In genomic region chr12:110543965-110544364, GRCh38 we compare ENCODE assay signal across 12 cellular contexts. TPM values are rescaled to one million over a fixed set of nuclear protein-coding genes. Genes with fewer than 3 reads are reported as not detected.
DNase-seq lines count a peak whose midpoint lies in the region; ATAC-seq and TF ChIP-seq lines count a peak whose summit lies in the region.
"Had no signal": no experiment of that assay in that cellular context is flagged by ENCODE, and none has a peak within 500 bp of the region (broad histone marks: within the 10 kb centered on the region; RNA-seq: fewer than 3 reads in every experiment).

No MANE protein-coding gene starts in this region.

- H3K27ac Mint-ChIP-seq in CD4-positive, CD25-positive, alpha-beta regulatory T cell: peak overlapping the region in 2 of 3 donors; percentile 67 to 86
- H3K27ac Mint-ChIP-seq in stimulated activated effector memory CD8-positive, alpha-beta T cell treated with anti-CD3 and anti-CD28 coated beads, Interleukin-12 subunit alpha, Interleukin-12 subunit beta, amount 100 ng/mL, for 72 hours: peak overlapping the region; percentile 30

- H3K4me3 Mint-ChIP-seq in CD4-positive, CD25-positive, alpha-beta regulatory T cell: no peak overlapping the region
- no peak overlapping the region for H3K4me3 Mint-ChIP-seq in stimulated activated effector memory CD8-positive, alpha-beta T cell treated with anti-CD3 and anti-CD28 coated beads, Interleukin-12 subunit alpha, Interleukin-12 subunit beta, amount 100 ng/mL, for 72 hours
- H3K4me3 Mint-ChIP-seq: immature natural killer cell had no signal

- DNase-seq in CD4-positive, CD25-positive, alpha-beta regulatory T cell: no peak
- DNase-seq in ascending aorta (ENCODE audit: low spot score in 2 of 2): no peak
- DNase-seq in stimulated activated effector memory CD8-positive, alpha-beta T cell treated with anti-CD3 and anti-CD28 coated beads, Interleukin-12 subunit alpha, Interleukin-12 subunit beta, amount 100 ng/mL, for 72 hours (ENCODE audit: low spot score in 2 of 2): no peak
- no peak for DNase-seq in NCI-H1694 treated with DMSO at 0.1 percent for 48 hours (lab: John Stamatoyannopoulos, UW)
- no peak for DNase-seq in HEK293T (ENCODE audit: extremely low spot score)
- DNase-seq in HuH-7.5 (ENCODE audit: low spot score): no peak
- DNase-seq in T-helper 1 cell: no peak
- DNase-seq: immature natural killer cell, MG63, NCI-H345 had no signal

- no peaks in the 10 kb centered on the region for H3K27me3 Mint-ChIP-seq in CD4-positive, CD25-positive, alpha-beta regulatory T cell

- POLR2A ChIA-PET in HEK293T (lab: Yijun Ruan, JAX): interaction anchor here (1.2 kb wide), 1 partner anchor 16 kb away, joined by 3 read pairs; no protein-coding TSS in a partner anchor

- H3K27me3 ChIP-seq in CD4-positive, CD25-positive, alpha-beta regulatory T cell (ENCODE audit: control insufficient read depth, insufficient read depth, low read length): no peaks in the 10 kb centered on the region
- H3K27me3 ChIP-seq in ascending aorta (no peaks in the 10 kb centered on the region), layer of hippocampus (ENCODE audit: control insufficient read depth, insufficient read depth, low read length) (no peaks in the 10 kb centered on the region)
- H3K27me3 ChIP-seq: BLaER1, MG63 had no signal

- H3K4me3 ChIP-seq in CD4-positive, CD25-positive, alpha-beta regulatory T cell (ENCODE audit: low read depth, low read length): no peak overlapping the region
- no peak overlapping the region for H3K4me3 ChIP-seq in ascending aorta
- H3K4me3 ChIP-seq: BLaER1, MG63 had no signal

- no peaks in the 10 kb centered on the region for H3K9me3 Mint-ChIP-seq in CD4-positive, CD25-positive, alpha-beta regulatory T cell
- no peaks in the 10 kb centered on the region for H3K9me3 Mint-ChIP-seq in stimulated activated effector memory CD8-positive, alpha-beta T cell treated with anti-CD3 and anti-CD28 coated beads, Interleukin-12 subunit alpha, Interleukin-12 subunit beta, amount 100 ng/mL, for 72 hours
- H3K9me3 Mint-ChIP-seq: immature natural killer cell had no signal

- ATAC-seq in CD4-positive, CD25-positive, alpha-beta regulatory T cell (ENCODE audit: low read depth in 2 of 2): no peak
- no peak for ATAC-seq in stimulated activated effector memory CD8-positive, alpha-beta T cell treated with anti-CD3 and anti-CD28 coated beads, Interleukin-12 subunit alpha, Interleukin-12 subunit beta, amount 100 ng/mL, for 72 hours

- peaks cover 28% of the 10 kb centered on the region for H3K36me3 ChIP-seq in CD4-positive, CD25-positive, alpha-beta regulatory T cell (ENCODE audit: control insufficient read depth, insufficient read depth, low read length)
- H3K36me3 ChIP-seq in ascending aorta: peaks cover 0 to 12% of the 10 kb centered on the region in 2 donors

- H3K4me1 ChIP-seq in CD4-positive, CD25-positive, alpha-beta regulatory T cell (ENCODE audit: control insufficient read depth, insufficient read depth, low read length, poor library complexity, severe bottlenecking): no peaks in the 10 kb centered on the region
- peaks cover 6 to 18% of the 10 kb centered on the region in 2 donors for H3K4me1 ChIP-seq in ascending aorta
- H3K4me1 ChIP-seq: BLaER1 had no signal

- H3K9me3 ChIP-seq in CD4-positive, CD25-positive, alpha-beta regulatory T cell (ENCODE audit: control insufficient read depth in 2 of 2, low read length in 2 of 2): no peaks in the 10 kb centered on the region
- H3K9me3 ChIP-seq in ascending aorta: no peaks in the 10 kb centered on the region
- H3K9me3 ChIP-seq: BLaER1, MG63 had no signal

- peaks cover 30% of the 10 kb centered on the region for H3K36me3 Mint-ChIP-seq in CD4-positive, CD25-positive, alpha-beta regulatory T cell
- H3K36me3 Mint-ChIP-seq in stimulated activated effector memory CD8-positive, alpha-beta T cell treated with anti-CD3 and anti-CD28 coated beads, Interleukin-12 subunit alpha, Interleukin-12 subunit beta, amount 100 ng/mL, for 72 hours: peaks cover 98% of the 10 kb centered on the region

- intact Hi-C loops in ascending aorta (cut with DNase I): no loop called here

- H3K4me1 Mint-ChIP-seq in CD4-positive, CD25-positive, alpha-beta regulatory T cell: peaks cover 20 to 37% (median 28%) of the 10 kb centered on the region in 4 donors
- peaks cover 30% of the 10 kb centered on the region for H3K4me1 Mint-ChIP-seq in stimulated activated effector memory CD8-positive, alpha-beta T cell treated with anti-CD3 and anti-CD28 coated beads, Interleukin-12 subunit alpha, Interleukin-12 subunit beta, amount 100 ng/mL, for 72 hours

- CTCF ChIA-PET in HEK293T (lab: Yijun Ruan, JAX): interaction anchor here (0.6 kb wide), 2 partner anchors 14 to 60 kb away, joined by 3 to 4 read pairs; no protein-coding TSS in a partner anchor

- no peak overlapping the region for H3K27ac ChIP-seq in CD4-positive, CD25-positive, alpha-beta regulatory T cell (ENCODE audit: insufficient read depth, low read length, poor library complexity, severe bottlenecking)
- H3K27ac ChIP-seq in ascending aorta (peak overlapping the region; percentile 68 to 69), layer of hippocampus (ENCODE audit: low read depth, low read length) (peak overlapping the region; percentile 72)

- TF ChIP-seq CTCF in ascending aorta (IDR thresholded peaks at IDR 0.05): no peak

TF ChIP-seq in HEK293T, 16 proteins besides CTCF, POLR2A, EP300 and RAD21:
- TF ChIP-seq HDGF (IDR thresholded peaks at IDR 0.05; ENCODE audit: borderline replicate concordance): no peak
- TF ChIP-seq SP1 (IDR thresholded peaks at IDR 0.05): no peak
- TF ChIP-seq LEF1 (IDR thresholded peaks at IDR 0.05; ENCODE audit: borderline replicate concordance): no peak
- TF ChIP-seq ELF4 (IDR thresholded peaks at IDR 0.05): no peak
- TF ChIP-seq, protein P1, sequence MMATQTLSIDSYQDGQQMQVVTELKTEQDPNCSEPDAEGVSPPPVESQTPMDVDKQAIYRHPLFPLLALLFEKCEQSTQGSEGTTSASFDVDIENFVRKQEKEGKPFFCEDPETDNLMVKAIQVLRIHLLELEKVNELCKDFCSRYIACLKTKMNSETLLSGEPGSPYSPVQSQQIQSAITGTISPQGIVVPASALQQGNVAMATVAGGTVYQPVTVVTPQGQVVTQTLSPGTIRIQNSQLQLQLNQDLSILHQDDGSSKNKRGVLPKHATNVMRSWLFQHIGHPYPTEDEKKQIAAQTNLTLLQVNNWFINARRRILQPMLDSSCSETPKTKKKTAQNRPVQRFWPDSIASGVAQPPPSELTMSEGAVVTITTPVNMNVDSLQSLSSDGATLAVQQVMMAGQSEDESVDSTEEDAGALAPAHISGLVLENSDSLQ (IDR thresholded peaks at IDR 0.05): no peak
- TF ChIP-seq SUZ12 (IDR thresholded peaks at IDR 0.05): no peak
- no peak for TF ChIP-seq FOXK2 (IDR thresholded peaks at IDR 0.05)
- no peak for TF ChIP-seq ARNT (IDR thresholded peaks at IDR 0.05)
- no peak for TF ChIP-seq BHLHE40 (IDR thresholded peaks at IDR 0.05; ENCODE audit: borderline replicate concordance)

RNA-seq across cellular contexts. Expression of gene PPTC7, which starts 39.2 kb away (rescaled TPM):
- 42.3 TPM for total RNA-seq in CD4-positive, CD25-positive, alpha-beta regulatory T cell
- polyA plus RNA-seq in CD4-positive, CD25-positive, alpha-beta regulatory T cell: 10 to 100 TPM in 1 of 4 donors, 1 to 10 TPM in 3; 6.7 to 10.3 (median 8.4) TPM
- total RNA-seq in ascending aorta: 12.3 TPM

RNA-seq across cellular contexts. Expression of gene RAD9B, which starts 41.8 kb away (rescaled TPM):
- total RNA-seq in CD4-positive, CD25-positive, alpha-beta regulatory T cell: 0.35 TPM
- polyA plus RNA-seq in CD4-positive, CD25-positive, alpha-beta regulatory T cell: 1 to 10 TPM in 3 of 4 donors, under 1 TPM in 1; 0.91 to 1.2 (median 1.1) TPM
- not detected for total RNA-seq in ascending aorta

RNA-seq across cellular contexts. Expression of gene VPS29, which starts 42.1 kb away (rescaled TPM):
- 102 TPM for total RNA-seq in CD4-positive, CD25-positive, alpha-beta regulatory T cell
- 100 to 1,000 TPM; 194 to 239 (median 210) TPM for polyA plus RNA-seq in CD4-positive, CD25-positive, alpha-beta regulatory T cell
- total RNA-seq in ascending aorta: 35.9 TPM
